ENCODE assay signal across 7 cellular contexts in the genomic region with DNA sequence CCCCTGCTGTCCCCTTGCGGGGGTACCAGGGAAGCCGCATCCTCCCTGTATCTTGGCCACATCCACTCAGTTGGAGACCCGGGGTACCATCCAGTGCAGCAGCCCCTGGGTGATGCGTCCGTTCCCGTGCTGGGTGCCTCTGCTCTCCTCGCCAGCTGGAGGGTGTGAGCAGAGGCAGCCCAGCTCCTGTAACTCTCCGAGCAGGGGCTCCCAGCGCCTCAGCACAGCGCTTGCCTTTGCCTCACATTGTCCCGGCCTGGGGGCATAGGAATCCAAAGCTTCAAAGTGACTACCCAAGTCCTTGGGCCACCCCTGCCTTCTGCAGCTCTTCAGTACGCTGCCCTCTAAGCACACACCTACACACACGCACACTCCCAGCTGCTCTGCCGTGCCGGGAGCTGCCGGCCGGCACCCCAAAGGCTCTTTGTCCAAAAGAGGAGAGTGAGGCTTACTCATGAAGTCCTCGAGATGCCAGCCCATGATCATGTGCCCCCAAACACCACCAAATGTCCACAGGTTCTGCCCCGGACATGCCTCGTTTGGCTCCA. TPM values are rescaled to one million over a fixed set of nuclear protein-coding genes. Genes with fewer than 3 reads are reported as not detected.
DNase-seq lines count a peak whose midpoint lies in the region; ATAC-seq, FAIRE-seq and TF ChIP-seq lines count a peak whose summit lies in the region.

No MANE protein-coding gene starts in this region.

- H3K36me3 ChIP-seq in HUES64 (ENCODE audit: insufficient read depth, low read length) (no peaks in the 10 kb centered on the region), right lobe of liver (no peaks in the 10 kb centered on the region), testis (ENCODE audit: low read depth, missing control alignments) (no peaks in the 10 kb centered on the region)

- H3K9me3 ChIP-seq in HUES64 (ENCODE audit: insufficient read depth, low read depth, low read length) (no peaks in the 10 kb centered on the region), right lobe of liver (no peaks in the 10 kb centered on the region), testis (no peaks in the 10 kb centered on the region)

- H3K27ac Mint-ChIP-seq in stimulated activated effector memory CD8-positive, alpha-beta T cell treated with anti-CD3 and anti-CD28 coated beads, Interleukin-12 subunit alpha, Interleukin-12 subunit beta, amount 100 ng/mL, for 72 hours = no peak overlapping the region

- peak overlapping the region; percentile 62 for H3K4me3 ChIP-seq in HUES64 (ENCODE audit: low read length)
- H3K4me3 ChIP-seq in dorsolateral prefrontal cortex = peak overlapping the region; percentile 32 to 80 (median 62)
- H3K4me3 ChIP-seq in right lobe of liver = peak overlapping the region; percentile 28 to 38 (median 33)
- peak overlapping the region; percentile 36 to 38 for H3K4me3 ChIP-seq in testis

- H3K4me3 Mint-ChIP-seq in stimulated activated effector memory CD8-positive, alpha-beta T cell treated with anti-CD3 and anti-CD28 coated beads, Interleukin-12 subunit alpha, Interleukin-12 subunit beta, amount 100 ng/mL, for 72 hours = no peak overlapping the region

- H3K9ac ChIP-seq in HUES64 (ENCODE audit: low read depth, low read length) = peak overlapping the region; percentile 59

- TF ChIP-seq CTCF in dorsolateral prefrontal cortex (IDR thresholded peaks at IDR 0.05 in 54 of 56, conservative IDR thresholded peaks at IDR 0.05 in 2 of 56; ENCODE audit: low read depth in 1 of 56, partially characterized antibody in 56 of 56) (peak in 3 of 56 donors; percentile 4 to 14 (median 8)), right lobe of liver (IDR thresholded peaks at IDR 0.05) (no peak), testis (IDR thresholded peaks at IDR 0.05) (no peak)

- H3K9me3 Mint-ChIP-seq in stimulated activated effector memory CD8-positive, alpha-beta T cell treated with anti-CD3 and anti-CD28 coated beads, Interleukin-12 subunit alpha, Interleukin-12 subunit beta, amount 100 ng/mL, for 72 hours = no peaks in the 10 kb centered on the region

- intact Hi-C loops in dorsolateral prefrontal cortex (cut with DNase I) (loop anchor here (5.0 to 10.0 kb wide), 3 partner anchors 47 to 84 kb away; no protein-coding TSS in a partner anchor), right lobe of liver (cut with DNase I) (no loop called here), testis (cut with DNase I; ENCODE audit: low total_unique reads) (no loop called here)

- peaks cover 14% of the 10 kb centered on the region for H3K4me1 Mint-ChIP-seq in stimulated activated effector memory CD8-positive, alpha-beta T cell treated with anti-CD3 and anti-CD28 coated beads, Interleukin-12 subunit alpha, Interleukin-12 subunit beta, amount 100 ng/mL, for 72 hours

- peaks cover 18% of the 10 kb centered on the region; the same call in 1 of the 2 replicates for H3K4me1 ChIP-seq in HUES64 (ENCODE audit: insufficient read depth, low read length)
- H3K4me1 ChIP-seq in right lobe of liver = peaks cover 0 to 13% (median 0%) of the 10 kb centered on the region in 4 donors
- peaks cover 14% of the 10 kb centered on the region for H3K4me1 ChIP-seq in testis

- FAIRE-seq in H54 (lab: Jason Lieb, UNC) = no peak

- DNase-seq in dorsolateral prefrontal cortex = peak in 1 of 10 donors; percentile 47
- DNase-seq in right lobe of liver = no peak
- no peak for DNase-seq in testis
- DNase-seq in DMS53 (lab: John Stamatoyannopoulos, UW) = no peak
- DNase-seq in stimulated activated effector memory CD8-positive, alpha-beta T cell treated with anti-CD3 and anti-CD28 coated beads, Interleukin-12 subunit alpha, Interleukin-12 subunit beta, amount 100 ng/mL, for 72 hours (ENCODE audit: low spot score in 2 of 2) = no peak
- DNase-seq in H54 (ENCODE audit: insufficient read length, low spot score) = no peak

- H3K27ac ChIP-seq in HUES64 (ENCODE audit: low read depth, low read length) (no peak overlapping the region; the same call in 1 of the 2 replicates), dorsolateral prefrontal cortex (peak overlapping the region in 57 of 59 donors; percentile 53 to 95 (median 90)), right lobe of liver (peak overlapping the region in 1 of 3 donors; percentile 47), testis (peak overlapping the region; percentile 21 to 59)

- TF ChIP-seq POLR2A in right lobe of liver (IDR thresholded peaks at IDR 0.05) = no peak
- TF ChIP-seq POLR2A in testis (IDR thresholded peaks at IDR 0.05) = no peak
- no peak for TF ChIP-seq POLR2A in H54 (IDR thresholded peaks at IDR 0.05; ENCODE audit: low read depth, low read length)

- 20% methylated on average over 20 of the region's 20 CpGs for WGBS in HUES64
- whole genome bisulfite sequencing in right lobe of liver (ENCODE audit: insufficient coverage, low coverage, low lambda C conversion rate, missing lambda C conversion rate) = 24% methylated on average over 3 of the region's 20 CpGs
- 24 to 43% methylated on average over 16 to 18 of the region's 20 CpGs for WGBS in testis, 2 donors

- ATAC-seq in right lobe of liver = peak in 2 of 4 donors; percentile 8 to 10
- no peak for ATAC-seq in stimulated activated effector memory CD8-positive, alpha-beta T cell treated with anti-CD3 and anti-CD28 coated beads, Interleukin-12 subunit alpha, Interleukin-12 subunit beta, amount 100 ng/mL, for 72 hours

- 0 out of 2 replicates have a peak, but pooled peaks cover 3% of the 10 kb centered on the region for H3K27me3 ChIP-seq in HUES64 (ENCODE audit: insufficient read depth, low read length)
- no peaks in the 10 kb centered on the region for H3K27me3 ChIP-seq in dorsolateral prefrontal cortex
- H3K27me3 ChIP-seq in right lobe of liver = no peaks in the 10 kb centered on the region
- no peaks in the 10 kb centered on the region for H3K27me3 ChIP-seq in testis

- no peaks in the 10 kb centered on the region for H3K36me3 Mint-ChIP-seq in stimulated activated effector memory CD8-positive, alpha-beta T cell treated with anti-CD3 and anti-CD28 coated beads, Interleukin-12 subunit alpha, Interleukin-12 subunit beta, amount 100 ng/mL, for 72 hours

RNA-seq across cellular contexts. Expression of gene ANGPTL2, which starts 0.7 kb away (rescaled TPM):
- polyA plus RNA-seq in HUES64 (2013, experiment 1 of 2) = 12.2 TPM
- polyA plus RNA-seq in HUES64 (2013, experiment 2 of 2) = 13.4 TPM
- total RNA-seq in dorsolateral prefrontal cortex (10 to 100 TPM in 30 of 120 experiments, 1 to 10 TPM in 90; 1.8 to 27.8 (median 7.2) TPM), right lobe of liver (1 to 10 TPM; 2.1 to 6.3 (median 3.0) TPM), testis (1 to 10 TPM; 2.4 TPM)
- 30.7 TPM for polyA plus RNA-seq in testis (ENCODE audit: insufficient read depth, low read depth, low replicate concordance)

Comparison
In these comparisons a context has a peak if more than half of its experiments do, and no peak if none do; other contexts are left out.
1. intact Hi-C loops: an anchor here in dorsolateral prefrontal cortex (5.0 to 10.0 kb wide); none called in right lobe of liver and testis.